Comparison of ENCODE assay signal across 1 cellular context in the genomic region with DNA sequence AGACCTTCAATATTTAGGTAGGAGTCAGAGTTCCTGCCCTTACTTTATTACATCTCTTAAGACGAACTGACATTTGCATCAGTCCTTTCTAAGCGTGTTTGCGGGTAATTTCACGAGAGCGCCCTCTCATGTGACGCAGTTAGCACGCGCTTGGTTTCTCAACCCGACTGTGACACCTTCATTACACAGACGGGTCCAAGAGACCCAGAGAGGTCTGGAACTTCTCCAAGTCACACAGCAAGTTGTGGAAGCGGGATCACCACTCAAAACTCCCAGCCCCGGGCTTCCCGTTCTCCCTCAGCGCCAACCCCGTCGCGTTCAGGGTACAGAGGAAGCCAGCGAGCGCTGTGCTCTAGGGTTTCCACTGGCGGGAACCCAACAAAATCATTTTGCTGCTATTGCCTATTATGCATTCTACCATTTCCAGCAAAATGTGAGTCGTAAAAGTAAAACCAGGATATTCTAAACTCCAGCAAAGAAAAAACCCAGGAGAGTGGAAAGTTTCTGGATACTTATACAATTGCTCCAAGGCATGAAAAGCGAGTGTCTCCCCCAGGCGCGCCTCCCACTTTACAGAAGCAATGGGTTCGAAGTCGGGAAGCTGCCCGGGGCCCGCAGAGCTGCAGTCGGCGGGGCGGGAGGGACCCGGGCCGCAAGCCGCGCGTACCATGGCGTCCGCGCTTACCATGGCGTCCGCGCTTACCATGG.
TF ChIP-seq lines count a peak whose summit lies in the region.

No MANE protein-coding gene starts in this region.

TF ChIP-seq in K562, 482 proteins besides CTCF, POLR2A, EP300 and RAD21 (continued from another document and continues in another):
- TF ChIP-seq CHD7 (IDR thresholded peaks at IDR 0.05; ENCODE audit: low read depth, low read length) (no peak), MLX (CRISPR knock-in tag; conservative IDR thresholded peaks at IDR 0.05) (no peak), ZBTB8A (IDR thresholded peaks at IDR 0.05; ENCODE audit: partially characterized antibody) (no peak), HDAC6 (IDR thresholded peaks at IDR 0.05; ENCODE audit: low read depth, low read length) (no peak), HDAC2 (IDR thresholded peaks at IDR 0.05) (peak; percentile 79), ZNF280A (IDR thresholded peaks at IDR 0.05; ENCODE audit: low read depth, partially characterized antibody) (no peak), ZNF785 (CRISPR knock-in tag; IDR thresholded peaks at IDR 0.05) (no peak), TRIM24 (IDR thresholded peaks at IDR 0.05) (no peak), ZZZ3 (IDR thresholded peaks at IDR 0.05) (no peak), GATA2 (CRISPR knock-in tag; IDR thresholded peaks at IDR 0.05) (no peak), MCM2 (IDR thresholded peaks at IDR 0.05; ENCODE audit: low read depth) (no peak), TFAP4 (CRISPR knock-in tag; IDR thresholded peaks at IDR 0.05; ENCODE audit: borderline replicate concordance) (peak; percentile 60), HMG20A (CRISPR knock-in tag; conservative IDR thresholded peaks at IDR 0.05) (no peak), CEBPB (tag; IDR thresholded peaks at IDR 0.05) (peak; percentile 81), NUFIP1 (IDR thresholded peaks at IDR 0.05; ENCODE audit: partially characterized antibody) (no peak), NFATC3 (IDR thresholded peaks at IDR 0.05) (no peak), HMGXB4 (CRISPR knock-in tag; IDR thresholded peaks at IDR 0.05) (no peak), ZNF445 (CRISPR knock-in tag; IDR thresholded peaks at IDR 0.05; ENCODE audit: low read depth) (no peak), TEAD1 (CRISPR knock-in tag; IDR thresholded peaks at IDR 0.05) (no peak)
- TF ChIP-seq, protein P1, sequence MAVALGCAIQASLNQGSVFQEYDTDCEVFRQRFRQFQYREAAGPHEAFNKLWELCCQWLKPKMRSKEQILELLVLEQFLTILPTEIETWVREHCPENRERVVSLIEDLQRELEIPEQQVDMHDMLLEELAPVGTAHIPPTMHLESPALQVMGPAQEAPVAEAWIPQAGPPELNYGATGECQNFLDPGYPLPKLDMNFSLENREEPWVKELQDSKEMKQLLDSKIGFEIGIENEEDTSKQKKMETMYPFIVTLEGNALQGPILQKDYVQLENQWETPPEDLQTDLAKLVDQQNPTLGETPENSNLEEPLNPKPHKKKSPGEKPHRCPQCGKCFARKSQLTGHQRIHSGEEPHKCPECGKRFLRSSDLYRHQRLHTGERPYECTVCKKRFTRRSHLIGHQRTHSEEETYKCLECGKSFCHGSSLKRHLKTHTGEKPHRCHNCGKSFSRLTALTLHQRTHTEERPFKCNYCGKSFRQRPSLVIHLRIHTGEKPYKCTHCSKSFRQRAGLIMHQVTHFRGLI (CRISPR knock-in tag; IDR thresholded peaks at IDR 0.05), result no peak
- TF ChIP-seq, protein P2, sequence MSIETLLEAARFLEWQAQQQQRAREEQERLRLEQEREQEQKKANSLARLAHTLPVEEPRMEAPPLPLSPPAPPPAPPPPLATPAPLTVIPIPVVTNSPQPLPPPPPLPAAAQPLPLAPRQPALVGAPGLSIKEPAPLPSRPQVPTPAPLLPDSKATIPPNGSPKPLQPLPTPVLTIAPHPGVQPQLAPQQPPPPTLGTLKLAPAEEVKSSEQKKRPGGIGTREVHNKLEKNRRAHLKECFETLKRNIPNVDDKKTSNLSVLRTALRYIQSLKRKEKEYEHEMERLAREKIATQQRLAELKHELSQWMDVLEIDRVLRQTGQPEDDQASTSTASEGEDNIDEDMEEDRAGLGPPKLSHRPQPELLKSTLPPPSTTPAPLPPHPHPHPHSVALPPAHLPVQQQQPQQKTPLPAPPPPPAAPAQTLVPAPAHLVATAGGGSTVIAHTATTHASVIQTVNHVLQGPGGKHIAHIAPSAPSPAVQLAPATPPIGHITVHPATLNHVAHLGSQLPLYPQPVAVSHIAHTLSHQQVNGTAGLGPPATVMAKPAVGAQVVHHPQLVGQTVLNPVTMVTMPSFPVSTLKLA (conservative IDR thresholded peaks at IDR 0.05), result peak; percentile 79 to 90
- TF ChIP-seq, protein P3, sequence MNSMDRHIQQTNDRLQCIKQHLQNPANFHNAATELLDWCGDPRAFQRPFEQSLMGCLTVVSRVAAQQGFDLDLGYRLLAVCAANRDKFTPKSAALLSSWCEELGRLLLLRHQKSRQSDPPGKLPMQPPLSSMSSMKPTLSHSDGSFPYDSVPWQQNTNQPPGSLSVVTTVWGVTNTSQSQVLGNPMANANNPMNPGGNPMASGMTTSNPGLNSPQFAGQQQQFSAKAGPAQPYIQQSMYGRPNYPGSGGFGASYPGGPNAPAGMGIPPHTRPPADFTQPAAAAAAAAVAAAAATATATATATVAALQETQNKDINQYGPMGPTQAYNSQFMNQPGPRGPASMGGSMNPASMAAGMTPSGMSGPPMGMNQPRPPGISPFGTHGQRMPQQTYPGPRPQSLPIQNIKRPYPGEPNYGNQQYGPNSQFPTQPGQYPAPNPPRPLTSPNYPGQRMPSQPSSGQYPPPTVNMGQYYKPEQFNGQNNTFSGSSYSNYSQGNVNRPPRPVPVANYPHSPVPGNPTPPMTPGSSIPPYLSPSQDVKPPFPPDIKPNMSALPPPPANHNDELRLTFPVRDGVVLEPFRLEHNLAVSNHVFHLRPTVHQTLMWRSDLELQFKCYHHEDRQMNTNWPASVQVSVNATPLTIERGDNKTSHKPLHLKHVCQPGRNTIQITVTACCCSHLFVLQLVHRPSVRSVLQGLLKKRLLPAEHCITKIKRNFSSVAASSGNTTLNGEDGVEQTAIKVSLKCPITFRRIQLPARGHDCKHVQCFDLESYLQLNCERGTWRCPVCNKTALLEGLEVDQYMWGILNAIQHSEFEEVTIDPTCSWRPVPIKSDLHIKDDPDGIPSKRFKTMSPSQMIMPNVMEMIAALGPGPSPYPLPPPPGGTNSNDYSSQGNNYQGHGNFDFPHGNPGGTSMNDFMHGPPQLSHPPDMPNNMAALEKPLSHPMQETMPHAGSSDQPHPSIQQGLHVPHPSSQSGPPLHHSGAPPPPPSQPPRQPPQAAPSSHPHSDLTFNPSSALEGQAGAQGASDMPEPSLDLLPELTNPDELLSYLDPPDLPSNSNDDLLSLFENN (IDR thresholded peaks at IDR 0.05; ENCODE audit: low read depth in 2 of 2, low read length in 2 of 2), result 0 out of 4 replicates have a peak, but pooled peaks of 1 of the 2 experiments have one; percentile 33
- TF ChIP-seq, protein P4, sequence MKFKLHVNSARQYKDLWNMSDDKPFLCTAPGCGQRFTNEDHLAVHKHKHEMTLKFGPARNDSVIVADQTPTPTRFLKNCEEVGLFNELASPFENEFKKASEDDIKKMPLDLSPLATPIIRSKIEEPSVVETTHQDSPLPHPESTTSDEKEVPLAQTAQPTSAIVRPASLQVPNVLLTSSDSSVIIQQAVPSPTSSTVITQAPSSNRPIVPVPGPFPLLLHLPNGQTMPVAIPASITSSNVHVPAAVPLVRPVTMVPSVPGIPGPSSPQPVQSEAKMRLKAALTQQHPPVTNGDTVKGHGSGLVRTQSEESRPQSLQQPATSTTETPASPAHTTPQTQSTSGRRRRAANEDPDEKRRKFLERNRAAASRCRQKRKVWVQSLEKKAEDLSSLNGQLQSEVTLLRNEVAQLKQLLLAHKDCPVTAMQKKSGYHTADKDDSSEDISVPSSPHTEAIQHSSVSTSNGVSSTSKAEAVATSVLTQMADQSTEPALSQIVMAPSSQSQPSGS (CRISPR knock-in tag; IDR thresholded peaks at IDR 0.05), result no peak
